In genomic region chr7:26185907-26186180, GRCh38 we compare ENCODE assay signal across 2 cellular contexts.
TF ChIP-seq lines count a peak whose summit lies in the region.

No MANE protein-coding gene starts in this region.

TF ChIP-seq in A549, 52 proteins besides CTCF, POLR2A, EP300 and RAD21:
- TF ChIP-seq RARB (CRISPR knock-in tag; IDR thresholded peaks at IDR 0.05): peak; percentile 19; the same call in 1 of the 2 replicates

TF ChIP-seq in WTC11, 78 proteins besides CTCF, POLR2A, EP300 and RAD21:
- TF ChIP-seq ERG (CRISPR knock-in tag; IDR thresholded peaks at IDR 0.05): peak; percentile 35; the same call in 1 of the 2 replicates
